ENCODE assay signal across 8 cellular contexts in the genomic region with DNA sequence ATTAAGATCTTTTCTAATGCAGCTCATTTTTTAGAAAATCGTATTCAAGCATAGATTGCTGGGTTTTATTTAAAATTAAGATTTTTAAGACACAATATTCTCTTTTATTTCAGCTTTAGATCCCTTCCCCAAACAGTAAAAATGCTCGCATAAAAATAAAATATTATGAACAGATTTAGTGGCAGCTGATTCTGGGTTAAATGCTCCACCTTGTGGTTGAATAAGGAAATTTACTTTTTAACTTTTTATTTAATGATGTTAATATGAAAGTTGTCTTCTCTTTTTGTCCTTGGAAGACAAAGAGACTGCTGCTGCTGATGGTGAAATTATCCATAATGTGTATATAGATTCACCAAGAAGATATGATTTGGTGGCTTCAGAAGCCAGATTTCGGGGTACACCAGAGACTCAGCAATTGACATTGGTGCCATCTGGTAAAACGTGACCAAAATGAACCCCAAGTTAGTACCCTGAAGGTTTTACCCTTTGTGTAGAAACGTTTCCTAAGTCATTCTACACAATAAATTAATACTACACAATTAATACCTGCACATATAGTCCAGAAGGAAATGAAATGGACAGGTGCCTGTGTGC.
DNase-seq lines count a peak whose midpoint lies in the region; ATAC-seq, FAIRE-seq and TF ChIP-seq lines count a peak whose summit lies in the region.

No MANE protein-coding gene starts in this region.

- H3K9ac ChIP-seq in SK-N-MC (ENCODE audit: insufficient read length): no peak overlapping the region

- CTCF ChIA-PET in A549 (lab: Yijun Ruan, JAX): interaction anchor here (0.5 to 1.3 kb wide), 7 partner anchors 9 to 909 kb away, joined by 3 to 8 read pairs (median 3); no protein-coding TSS in a partner anchor

- H4K20me1 ChIP-seq in GM23338 (replicated peaks; ENCODE audit: insufficient read depth): no peaks in the 10 kb centered on the region

- no peaks in the 10 kb centered on the region for H3K36me3 Mint-ChIP-seq in GM23338 (ENCODE audit: low read depth)

- no peaks in the 10 kb centered on the region for H3K79me2 ChIP-seq in GM23338 (replicated peaks; ENCODE audit: insufficient read depth)

- no peaks in the 10 kb centered on the region for H3K9me3 Mint-ChIP-seq in GM23338

- ATAC-seq in A549 (no peak), GM23338 (no peak), GM21619 (IDR thresholded peaks at IDR 0.05; ENCODE audit: unreplicated experiment) (no peak), GM19397 (IDR thresholded peaks at IDR 0.05; ENCODE audit: unreplicated experiment) (no peak), HG03135 (IDR thresholded peaks at IDR 0.05; ENCODE audit: unreplicated experiment) (no peak)

- no peak overlapping the region for H3K4me2 ChIP-seq in A549
- H3K4me2 ChIP-seq in GM23338: no peak overlapping the region

- no peak for TF ChIP-seq EP300 in A549 (IDR thresholded peaks at IDR 0.05)

- H3K4me1 Mint-ChIP-seq in GM23338: no peaks in the 10 kb centered on the region; the same call in 2 of the 3 replicates

- peak; percentile 31 to 60; a peak in 3 of 5 replicates for TF ChIP-seq RAD21 in A549 (conservative IDR thresholded peaks at IDR 0.05 in 1 of 2, IDR thresholded peaks at IDR 0.05 in 1 of 2)

- no peaks in the 10 kb centered on the region for H3K27me3 ChIP-seq in GM23338 (ENCODE audit: insufficient read depth)

- H3F3A ChIP-seq in GM23338 (replicated peaks; ENCODE audit: low read depth): no peaks in the 10 kb centered on the region

- 3% methylated on average over 5 of the region's 5 CpGs for WGBS in A549 (ENCODE audit: missing lambda C conversion rate)

- H3K4me3 ChIP-seq in A549 (no peak overlapping the region), GM23338 (no peak overlapping the region), SK-N-MC (no peak overlapping the region)

- H2AFZ ChIP-seq in GM23338: no peak overlapping the region

- H3K4me3 Mint-ChIP-seq in GM23338: no peak overlapping the region

- no peaks in the 10 kb centered on the region for H3K9me2 ChIP-seq in GM23338 (ENCODE audit: insufficient read depth)

- peaks cover 4% of the 10 kb centered on the region for H3K27me3 Mint-ChIP-seq in GM23338 (ENCODE audit: insufficient read depth, low read depth, poor library complexity)

- TF ChIP-seq POLR2A in A549 (IDR thresholded peaks at IDR 0.05; ENCODE audit: low read length): no peak

- POLR2A ChIA-PET in A549 (lab: Yijun Ruan, JAX): no interaction called here

- H3K36me3 ChIP-seq in GM23338 (ENCODE audit: insufficient read depth) (no peaks in the 10 kb centered on the region), SK-N-MC (ENCODE audit: insufficient read depth, low read length) (no peaks in the 10 kb centered on the region)

- no peak overlapping the region for H3K27ac Mint-ChIP-seq in GM23338

- H3K4me1 ChIP-seq in A549 (no peaks in the 10 kb centered on the region), GM23338 (ENCODE audit: insufficient read depth) (no peaks in the 10 kb centered on the region)

- no peak for FAIRE-seq in A549 (lab: Jason Lieb, UNC)

- peak; percentile 2 to 4 for DNase-seq in A549 (ENCODE audit: low read depth in 1 of 2, low spot score in 1 of 2)
- DNase-seq in GM23338 (ENCODE audit: low spot score): peak; percentile 28
- peak; percentile 48 for DNase-seq in SK-N-MC (ENCODE audit: low read depth, low spot score)
- peak; percentile 16 for DNase-seq in glomerular endothelial cell (ENCODE audit: extremely low read depth, low read depth, low spot score)
- DNase-seq in stimulated activated CD4-positive, alpha-beta T cell treated with anti-CD3 and anti-CD28 coated beads, Interleukin-4, amount 100 ng/mL, for 1 hour: no peak

- TF ChIP-seq CTCF in A549 (IDR thresholded peaks at IDR 0.05): peak; percentile 39
- peak in 1 of 2 experiments; percentile 77; a peak in 3 of 4 replicates for TF ChIP-seq CTCF in GM23338 (conservative IDR thresholded peaks at IDR 0.05; ENCODE audit: low read depth in 2 of 2)

- no peaks in the 10 kb centered on the region for H3K9me3 ChIP-seq in A549
- no peaks in the 10 kb centered on the region for H3K9me3 ChIP-seq in SK-N-MC (ENCODE audit: low read depth, low read length)

- H3K27ac ChIP-seq in A549 (no peak overlapping the region), GM23338 (ENCODE audit: low read depth) (no peak overlapping the region), SK-N-MC (no peak overlapping the region)

TF ChIP-seq in A549, 52 proteins besides CTCF, POLR2A, EP300 and RAD21:
- TF ChIP-seq SMC3 (IDR thresholded peaks at IDR 0.05): peak; percentile 49
- TF ChIP-seq, protein P1, sequence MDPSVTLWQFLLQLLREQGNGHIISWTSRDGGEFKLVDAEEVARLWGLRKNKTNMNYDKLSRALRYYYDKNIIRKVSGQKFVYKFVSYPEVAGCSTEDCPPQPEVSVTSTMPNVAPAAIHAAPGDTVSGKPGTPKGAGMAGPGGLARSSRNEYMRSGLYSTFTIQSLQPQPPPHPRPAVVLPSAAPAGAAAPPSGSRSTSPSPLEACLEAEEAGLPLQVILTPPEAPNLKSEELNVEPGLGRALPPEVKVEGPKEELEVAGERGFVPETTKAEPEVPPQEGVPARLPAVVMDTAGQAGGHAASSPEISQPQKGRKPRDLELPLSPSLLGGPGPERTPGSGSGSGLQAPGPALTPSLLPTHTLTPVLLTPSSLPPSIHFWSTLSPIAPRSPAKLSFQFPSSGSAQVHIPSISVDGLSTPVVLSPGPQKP (IDR thresholded peaks at IDR 0.05; ENCODE audit: low read depth, low read length): no peak
TF ChIP-seq in A549: peak in this region for 1.

TF ChIP-seq in GM23338, 12 proteins besides CTCF, POLR2A, EP300 and RAD21 (continues in another document):
- TF ChIP-seq POLR2AphosphoS5 (IDR thresholded peaks at IDR 0.05; ENCODE audit: low read depth): no peak
- no peak for TF ChIP-seq EZH2phosphoT487 (IDR thresholded peaks at IDR 0.05; ENCODE audit: unreplicated experiment)
- no peak for TF ChIP-seq ZNF114 (CRISPR knock-in tag; IDR thresholded peaks at IDR 0.05)
- TF ChIP-seq, protein P2, sequence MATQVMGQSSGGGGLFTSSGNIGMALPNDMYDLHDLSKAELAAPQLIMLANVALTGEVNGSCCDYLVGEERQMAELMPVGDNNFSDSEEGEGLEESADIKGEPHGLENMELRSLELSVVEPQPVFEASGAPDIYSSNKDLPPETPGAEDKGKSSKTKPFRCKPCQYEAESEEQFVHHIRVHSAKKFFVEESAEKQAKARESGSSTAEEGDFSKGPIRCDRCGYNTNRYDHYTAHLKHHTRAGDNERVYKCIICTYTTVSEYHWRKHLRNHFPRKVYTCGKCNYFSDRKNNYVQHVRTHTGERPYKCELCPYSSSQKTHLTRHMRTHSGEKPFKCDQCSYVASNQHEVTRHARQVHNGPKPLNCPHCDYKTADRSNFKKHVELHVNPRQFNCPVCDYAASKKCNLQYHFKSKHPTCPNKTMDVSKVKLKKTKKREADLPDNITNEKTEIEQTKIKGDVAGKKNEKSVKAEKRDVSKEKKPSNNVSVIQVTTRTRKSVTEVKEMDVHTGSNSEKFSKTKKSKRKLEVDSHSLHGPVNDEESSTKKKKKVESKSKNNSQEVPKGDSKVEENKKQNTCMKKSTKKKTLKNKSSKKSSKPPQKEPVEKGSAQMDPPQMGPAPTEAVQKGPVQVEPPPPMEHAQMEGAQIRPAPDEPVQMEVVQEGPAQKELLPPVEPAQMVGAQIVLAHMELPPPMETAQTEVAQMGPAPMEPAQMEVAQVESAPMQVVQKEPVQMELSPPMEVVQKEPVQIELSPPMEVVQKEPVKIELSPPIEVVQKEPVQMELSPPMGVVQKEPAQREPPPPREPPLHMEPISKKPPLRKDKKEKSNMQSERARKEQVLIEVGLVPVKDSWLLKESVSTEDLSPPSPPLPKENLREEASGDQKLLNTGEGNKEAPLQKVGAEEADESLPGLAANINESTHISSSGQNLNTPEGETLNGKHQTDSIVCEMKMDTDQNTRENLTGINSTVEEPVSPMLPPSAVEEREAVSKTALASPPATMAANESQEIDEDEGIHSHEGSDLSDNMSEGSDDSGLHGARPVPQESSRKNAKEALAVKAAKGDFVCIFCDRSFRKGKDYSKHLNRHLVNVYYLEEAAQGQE (IDR thresholded peaks at IDR 0.05; ENCODE audit: unreplicated experiment): no peak
- no peak for TF ChIP-seq CREB1 (CRISPR knock-in tag; IDR thresholded peaks at IDR 0.05; ENCODE audit: low read depth)
